In genomic region chr11:126586303-126586627, GRCh38 we compare ENCODE assay signal across 14 cellular contexts.
A peak's percentile ranks its signal among the peaks of the same experiment; 100 is the strongest.
DNase-seq lines count a peak whose midpoint lies in the region; ATAC-seq and TF ChIP-seq lines count a peak whose summit lies in the region.
"Had no signal": no experiment of that assay in that cellular context is flagged by ENCODE, and none has a peak within 500 bp of the region (broad histone marks: within the 10 kb centered on the region; RNA-seq: fewer than 3 reads in every experiment).

No MANE protein-coding gene starts in this region.

- DNase-seq in right atrium auricular region (ENCODE audit: low spot score), result no peak
- DNase-seq in left ventricle myocardium superior, result no peak
- no peak for DNase-seq in coronary artery (ENCODE audit: low spot score)
- peak; percentile 27 for DNase-seq in neural progenitor cell (ENCODE audit: low spot score)
- no peak for DNase-seq in erythroblast (lab: John Stamatoyannopoulos, UW)
- no peak for DNase-seq in CD8-positive, alpha-beta T cell
- DNase-seq: activated CD8-positive, alpha-beta memory T cell treated with anti-CD3 and anti-CD28 coated beads, Interleukin-2, amount 50 U/mL, for 4 hours; activated naive CD4-positive, alpha-beta T cell treated with anti-CD3 and anti-CD28 coated beads for 36 hours; Kasumi-1; naive thymus-derived CD8-positive, alpha-beta T cell; stimulated activated CD4-positive, alpha-beta T cell treated with anti-CD3 and anti-CD28 coated beads, Interleukin-4, amount 100 ng/mL, for 24 hours had no signal

- no peaks in the 10 kb centered on the region for H3K36me3 Mint-ChIP-seq in neural progenitor cell
- no peaks in the 10 kb centered on the region for H3K36me3 Mint-ChIP-seq in CD8-positive, alpha-beta T cell
- H3K36me3 Mint-ChIP-seq: naive thymus-derived CD8-positive, alpha-beta T cell had no signal

- peaks cover 46% of the 10 kb centered on the region for H3K4me1 Mint-ChIP-seq in neural progenitor cell
- no peaks in the 10 kb centered on the region for H3K4me1 Mint-ChIP-seq in CD8-positive, alpha-beta T cell (ENCODE audit: low read depth)
- H3K4me1 Mint-ChIP-seq: naive thymus-derived CD8-positive, alpha-beta T cell had no signal

- no peaks in the 10 kb centered on the region for H3K9me3 Mint-ChIP-seq in neural progenitor cell
- H3K9me3 Mint-ChIP-seq in CD8-positive, alpha-beta T cell, result no peaks in the 10 kb centered on the region
- H3K9me3 Mint-ChIP-seq: activated naive CD4-positive, alpha-beta T cell treated with anti-CD3 and anti-CD28 coated beads for 36 hours; naive thymus-derived CD8-positive, alpha-beta T cell had no signal

- TF ChIP-seq CTCF in right atrium auricular region (IDR thresholded peaks at IDR 0.05) (no peak), coronary artery (IDR thresholded peaks at IDR 0.05) (no peak), neural progenitor cell (IDR thresholded peaks at IDR 0.05) (no peak)
- TF ChIP-seq CTCF in CD8-positive, alpha-beta T cell (IDR thresholded peaks at IDR 0.05), result no peak

- no peak overlapping the region for H3K27ac Mint-ChIP-seq in neural progenitor cell
- no peak overlapping the region for H3K27ac Mint-ChIP-seq in CD8-positive, alpha-beta T cell
- H3K27ac Mint-ChIP-seq: activated naive CD4-positive, alpha-beta T cell treated with anti-CD3 and anti-CD28 coated beads for 36 hours; naive thymus-derived CD8-positive, alpha-beta T cell had no signal

- H3K27ac ChIP-seq in right atrium auricular region (peak overlapping the region; percentile 38 to 55), coronary artery (peak overlapping the region in 1 of 2 donors; percentile 23), neural progenitor cell (no peak overlapping the region)
- H3K27ac ChIP-seq in CD8-positive, alpha-beta T cell (ENCODE audit: low read depth, low read length), result no peak overlapping the region

- no peaks in the 10 kb centered on the region for H4K20me1 ChIP-seq in neural progenitor cell (ENCODE audit: low read depth)

- peak overlapping the region in 1 of 2 donors; percentile 13 for H3K4me3 ChIP-seq in right atrium auricular region
- H3K4me3 ChIP-seq in coronary artery, result peak overlapping the region; percentile 58
- no peak overlapping the region for H3K4me3 ChIP-seq in neural progenitor cell
- no peak overlapping the region for H3K4me3 ChIP-seq in CD8-positive, alpha-beta T cell (ENCODE audit: low read depth, low read length)

- ATAC-seq in left ventricle myocardium superior (no peak), HG03159 (IDR thresholded peaks at IDR 0.05; ENCODE audit: unreplicated experiment) (no peak), GM18520 (IDR thresholded peaks at IDR 0.05; ENCODE audit: unreplicated experiment) (no peak)
- no peak for ATAC-seq in CD8-positive, alpha-beta T cell
- ATAC-seq: naive thymus-derived CD8-positive, alpha-beta T cell had no signal

- no peaks in the 10 kb centered on the region for H3K79me2 ChIP-seq in neural progenitor cell (ENCODE audit: low read depth)

- H3F3A ChIP-seq in neural progenitor cell (ENCODE audit: low read depth), result peaks cover 16% of the 10 kb centered on the region

- H3K4me1 ChIP-seq in right atrium auricular region (peaks cover 0 to 11% of the 10 kb centered on the region in 2 donors), neural progenitor cell (peaks cover 43% of the 10 kb centered on the region)
- no peaks in the 10 kb centered on the region for H3K4me1 ChIP-seq in CD8-positive, alpha-beta T cell (ENCODE audit: insufficient read depth, low read length)
- H3K4me1 ChIP-seq: left lung had no signal

- peak overlapping the region; percentile 61 for H3K4me2 ChIP-seq in neural progenitor cell

- intact Hi-C loops in left ventricle myocardium superior (cut with micrococcal nuclease), result no loop called here
- intact Hi-C loops in CD8-positive, alpha-beta T cell (cut with DNase I, micrococcal nuclease), result no loop called here

- H3K36me3 ChIP-seq in right atrium auricular region (no peaks in the 10 kb centered on the region), neural progenitor cell (no peaks in the 10 kb centered on the region)
- H3K36me3 ChIP-seq in CD8-positive, alpha-beta T cell (ENCODE audit: insufficient read depth, low read length), result no peaks in the 10 kb centered on the region
- H3K36me3 ChIP-seq: left lung had no signal

- no peak overlapping the region for H3K9ac ChIP-seq in neural progenitor cell

- POLR2A ChIA-PET in CD8-positive, alpha-beta T cell (lab: Charles Lee), result no interaction called here

- H3K27me3 ChIP-seq in right atrium auricular region (no peaks in the 10 kb centered on the region), neural progenitor cell (no peaks in the 10 kb centered on the region)
- H3K27me3 ChIP-seq in CD8-positive, alpha-beta T cell (ENCODE audit: insufficient read depth, low read length), result peaks cover 3% of the 10 kb centered on the region

- no peak for TF ChIP-seq POLR2A in erythroblast (IDR thresholded peaks at IDR 0.05; ENCODE audit: low read length)

- no peak overlapping the region for H3K4me3 Mint-ChIP-seq in neural progenitor cell
- no peak overlapping the region for H3K4me3 Mint-ChIP-seq in CD8-positive, alpha-beta T cell
- H3K4me3 Mint-ChIP-seq: activated naive CD4-positive, alpha-beta T cell treated with anti-CD3 and anti-CD28 coated beads for 36 hours; naive thymus-derived CD8-positive, alpha-beta T cell had no signal

- CTCF ChIA-PET in CD8-positive, alpha-beta T cell (lab: Charles Lee), result no interaction called here

- H2AFZ ChIP-seq in neural progenitor cell (replicated peaks), result no peak overlapping the region

- H3K9me3 ChIP-seq in right atrium auricular region (no peaks in the 10 kb centered on the region), neural progenitor cell (ENCODE audit: low read depth) (no peaks in the 10 kb centered on the region)
- H3K9me3 ChIP-seq in CD8-positive, alpha-beta T cell (ENCODE audit: low read length), result no peaks in the 10 kb centered on the region
- H3K9me3 ChIP-seq: left lung had no signal

- no peaks in the 10 kb centered on the region for H3K27me3 Mint-ChIP-seq in neural progenitor cell (ENCODE audit: insufficient read depth, low read depth)
- H3K27me3 Mint-ChIP-seq in CD8-positive, alpha-beta T cell (ENCODE audit: low read depth), result peaks cover 3% of the 10 kb centered on the region

Comparison
In these comparisons a context has a peak if more than half of its experiments do, and no peak if none do; other contexts are left out.
1. H3K27ac ChIP-seq: peak in right atrium auricular region (2 of 2); none in neural progenitor cell (single experiment) and CD8-positive, alpha-beta T cell (single experiment).